ENCODE assay signal across 7 cellular contexts in genomic region chr17:29155235-29155965, GRCh38. TPM values are rescaled to one million over a fixed set of nuclear protein-coding genes. Genes with fewer than 3 reads are reported as not detected.
A peak's percentile ranks its signal among the peaks of the same experiment; 100 is the strongest.
DNase-seq lines count a peak whose midpoint lies in the region; ATAC-seq and TF ChIP-seq lines count a peak whose summit lies in the region.

No MANE protein-coding gene starts in this region.

- H3K4me1 Mint-ChIP-seq in natural killer cell: peaks cover 11 to 28% of the 10 kb centered on the region in 2 donors

- no peaks in the 10 kb centered on the region for H3K36me3 Mint-ChIP-seq in natural killer cell

- H3K4me3 Mint-ChIP-seq in natural killer cell: no peak overlapping the region

- DNase-seq in HuH-7 (ENCODE audit: low spot score) (peak; percentile 80), coronary artery (ENCODE audit: low spot score) (no peak), natural killer cell (no peak), ureter (ENCODE audit: low spot score) (peak; percentile 70), OCI-M2 (lab: John Stamatoyannopoulos, UW; ENCODE audit: unreplicated experiment) (no peak)
- DNase-seq in activated CD4-positive, CD25-positive, alpha-beta regulatory T cell treated with anti-CD3 and anti-CD28 coated beads, Interleukin-2, amount 50 U/mL, for 72 hours: peak; percentile 76

- peak overlapping the region; percentile 26 to 90 for H3K27ac Mint-ChIP-seq in natural killer cell

- TF ChIP-seq CTCF in coronary artery (IDR thresholded peaks at IDR 0.05) (no peak), natural killer cell (IDR thresholded peaks at IDR 0.05) (no peak)

- H3K4me3 ChIP-seq in coronary artery: no peak overlapping the region

- intact Hi-C loops in natural killer cell (cut with micrococcal nuclease): no loop called here

- ATAC-seq in natural killer cell: peak; percentile 82 to 96 (median 86)
- no peak for ATAC-seq in HG02884 (IDR thresholded peaks at IDR 0.05; ENCODE audit: unreplicated experiment)

- no peaks in the 10 kb centered on the region for H3K9me3 Mint-ChIP-seq in natural killer cell

- no peaks in the 10 kb centered on the region for H3K27me3 Mint-ChIP-seq in natural killer cell (ENCODE audit: low read depth in 2 of 2)

- H3K27ac ChIP-seq in coronary artery: peak overlapping the region; percentile 40 to 69

RNA-seq across cellular contexts. Expression of gene MYO18A, which starts 24.8 kb away (rescaled TPM):
- total RNA-seq in natural killer cell (100 to 1,000 TPM; 110 to 117 (median 115) TPM), ureter (74.5 TPM)

Comparison
In these comparisons a context has a peak if more than half of its experiments do, and no peak if none do; other contexts are left out.
1. DNase-seq: peak in HuH-7 (single experiment), activated CD4-positive, CD25-positive, alpha-beta regulatory T cell treated with anti-CD3 and anti-CD28 coated beads, Interleukin-2, amount 50 U/mL, for 72 hours (single experiment) and ureter (single experiment); none in coronary artery (single experiment), natural killer cell (single experiment) and OCI-M2 (single experiment).